In the genomic region with DNA sequence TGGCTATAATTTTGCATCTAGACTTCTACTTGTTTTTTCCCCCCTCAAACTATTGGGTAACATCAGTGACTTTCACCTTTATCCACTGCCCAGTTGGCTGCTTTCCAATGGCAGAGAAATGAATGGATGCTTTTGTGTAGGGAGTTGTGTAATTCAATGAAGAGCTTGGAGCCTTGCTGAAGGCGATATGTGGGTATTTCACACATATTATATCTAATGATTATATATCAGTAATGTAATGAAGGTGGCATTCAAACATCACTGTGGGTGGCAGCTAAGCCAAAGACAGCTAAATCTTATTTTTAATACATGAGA, we compare ENCODE assay signal across 13 cellular contexts.
A peak's percentile ranks its signal among the peaks of the same experiment; 100 is the strongest.
DNase-seq lines count a peak whose midpoint lies in the region; ATAC-seq and TF ChIP-seq lines count a peak whose summit lies in the region.
"Had no signal": no experiment of that assay in that cellular context is flagged by ENCODE, and none has a peak within 500 bp of the region (broad histone marks: within the 10 kb centered on the region; RNA-seq: fewer than 3 reads in every experiment).

No MANE protein-coding gene starts in this region.

- H3K27me3 ChIP-seq in fibroblast of lung (ENCODE audit: control insufficient read depth, insufficient read depth, low read length), result no peaks in the 10 kb centered on the region
- H3K27me3 ChIP-seq: neutrophil had no signal

- H3K36me3 Mint-ChIP-seq in nephron (ENCODE audit: low read depth), result peaks cover 4% of the 10 kb centered on the region
- H3K36me3 Mint-ChIP-seq: CD8-positive, alpha-beta memory T cell had no signal

- H4K20me1 ChIP-seq in fibroblast of lung (ENCODE audit: control insufficient read depth, extremely low read depth, insufficient read depth, low read length), result no peaks in the 10 kb centered on the region

- no peaks in the 10 kb centered on the region for H3K36me3 ChIP-seq in fibroblast of lung (ENCODE audit: control insufficient read depth, insufficient read depth, low read length)
- H3K36me3 ChIP-seq: neutrophil had no signal

- no peaks in the 10 kb centered on the region for H3K9me3 ChIP-seq in fibroblast of lung (ENCODE audit: control insufficient read depth, insufficient read depth, low read depth, low read length)
- H3K9me3 ChIP-seq: neutrophil had no signal

- H3K9ac ChIP-seq in fibroblast of lung (ENCODE audit: insufficient read depth, low read length), result no peak overlapping the region

- no peak overlapping the region for H2AFZ ChIP-seq in fibroblast of lung (ENCODE audit: low read length)

- peaks cover 33% of the 10 kb centered on the region for H3K4me1 Mint-ChIP-seq in nephron
- H3K4me1 Mint-ChIP-seq in stimulated activated naive CD8-positive, alpha-beta T cell treated with anti-CD3 and anti-CD28 coated beads, Interleukin-15, amount 100 ng/mL, for 72 hours, result no peaks in the 10 kb centered on the region
- H3K4me1 Mint-ChIP-seq: CD8-positive, alpha-beta memory T cell had no signal

- no peak overlapping the region for H3K4me2 ChIP-seq in fibroblast of lung (ENCODE audit: extremely low read depth, insufficient read depth, low read length)

- H3K27me3 Mint-ChIP-seq in nephron (ENCODE audit: low read depth), result no peaks in the 10 kb centered on the region
- H3K27me3 Mint-ChIP-seq in stimulated activated naive CD8-positive, alpha-beta T cell treated with anti-CD3 and anti-CD28 coated beads, Interleukin-15, amount 100 ng/mL, for 72 hours, result peaks cover 6% of the 10 kb centered on the region

- TF ChIP-seq CTCF in fibroblast of lung (conservative IDR thresholded peaks at IDR 0.05 in 1 of 2, IDR thresholded peaks at IDR 0.05 in 1 of 2; ENCODE audit: low read depth in 1 of 2, low read length in 2 of 2) (no peak), nephron (IDR thresholded peaks at IDR 0.05; ENCODE audit: unreplicated experiment in 3 of 3) (no peak)

- no peak overlapping the region for H3K4me3 Mint-ChIP-seq in nephron
- no peak overlapping the region for H3K4me3 Mint-ChIP-seq in stimulated activated naive CD8-positive, alpha-beta T cell treated with anti-CD3 and anti-CD28 coated beads, Interleukin-15, amount 100 ng/mL, for 72 hours
- H3K4me3 Mint-ChIP-seq: activated T-helper 1 cell treated with anti-CD3 and anti-CD28 coated beads, Interleukin-12 subunit alpha, Interleukin-12 subunit beta, Interleukin-2, Interleukin-4 antibody, amounts not matched to agents 30 ng/mL and 10 ng/mL and 1 ng/mL, durations not matched to agents 14 hours and 24 hours and 36 hours; CD8-positive, alpha-beta memory T cell; dendritic cell treated with granulocyte-macrophage colony-stimulating factor and Interleukin-4, amounts not matched to agents 40 ng/mL and 50 ng/mL, for 4 days had no signal

- H3K27ac Mint-ChIP-seq in nephron, result peak overlapping the region in 2 of 3 experiments; percentile 1 to 12
- no peak overlapping the region for H3K27ac Mint-ChIP-seq in stimulated activated naive CD8-positive, alpha-beta T cell treated with anti-CD3 and anti-CD28 coated beads, Interleukin-15, amount 100 ng/mL, for 72 hours
- H3K27ac Mint-ChIP-seq: activated T-helper 1 cell treated with anti-CD3 and anti-CD28 coated beads, Interleukin-12 subunit alpha, Interleukin-12 subunit beta, Interleukin-2, Interleukin-4 antibody, amounts not matched to agents 30 ng/mL and 10 ng/mL and 1 ng/mL, durations not matched to agents 14 hours and 24 hours and 36 hours; CD8-positive, alpha-beta memory T cell; dendritic cell treated with granulocyte-macrophage colony-stimulating factor and Interleukin-4, amounts not matched to agents 40 ng/mL and 50 ng/mL, for 4 days had no signal

- peak; percentile 28 for DNase-seq in H4 (ENCODE audit: low spot score)
- peak; percentile 70 for DNase-seq in RPMI7951 (ENCODE audit: low read depth)
- DNase-seq in fibroblast of lung (ENCODE audit: low read depth in 2 of 2), result peak; percentile 64 to 67
- DNase-seq in stimulated activated naive CD8-positive, alpha-beta T cell treated with anti-CD3 and anti-CD28 coated beads, Interleukin-15, amount 100 ng/mL, for 72 hours, result no peak
- DNase-seq: CD8-positive, alpha-beta memory T cell had no signal

- no peaks in the 10 kb centered on the region for H3K79me2 ChIP-seq in fibroblast of lung (ENCODE audit: control insufficient read depth, insufficient read depth, low read length)

- no peak overlapping the region for H3K27ac ChIP-seq in fibroblast of lung (ENCODE audit: insufficient read depth, low read length)
- H3K27ac ChIP-seq: neutrophil, VCaP had no signal

- no peak for ATAC-seq in HG03571 (IDR thresholded peaks at IDR 0.05; ENCODE audit: unreplicated experiment)
- no peak for ATAC-seq in stimulated activated naive CD8-positive, alpha-beta T cell treated with anti-CD3 and anti-CD28 coated beads, Interleukin-15, amount 100 ng/mL, for 72 hours
- ATAC-seq in HG03135 (IDR thresholded peaks at IDR 0.05; ENCODE audit: unreplicated experiment), result no peak
- no peak for ATAC-seq in HG03280 (IDR thresholded peaks at IDR 0.05; ENCODE audit: unreplicated experiment)

- no peak overlapping the region for H3K4me3 ChIP-seq in fibroblast of lung (replicated peaks in 1 of 4; ENCODE audit: control extremely low read depth in 1 of 4, insufficient read depth in 1 of 4, low read depth in 3 of 4, low read length in 4 of 4)

- H3K9me3 Mint-ChIP-seq in nephron, result no peaks in the 10 kb centered on the region
- no peaks in the 10 kb centered on the region for H3K9me3 Mint-ChIP-seq in stimulated activated naive CD8-positive, alpha-beta T cell treated with anti-CD3 and anti-CD28 coated beads, Interleukin-15, amount 100 ng/mL, for 72 hours
- H3K9me3 Mint-ChIP-seq: activated T-helper 1 cell treated with anti-CD3 and anti-CD28 coated beads, Interleukin-12 subunit alpha, Interleukin-12 subunit beta, Interleukin-2, Interleukin-4 antibody, amounts not matched to agents 30 ng/mL and 10 ng/mL and 1 ng/mL, durations not matched to agents 14 hours and 24 hours and 36 hours; dendritic cell treated with granulocyte-macrophage colony-stimulating factor and Interleukin-4, amounts not matched to agents 40 ng/mL and 50 ng/mL, for 4 days had no signal

- peaks cover 2% of the 10 kb centered on the region for H3K4me1 ChIP-seq in fibroblast of lung (ENCODE audit: control insufficient read depth, extremely low read depth, insufficient read depth, low read length)

Comparison
In these comparisons a context has a peak if more than half of its experiments do, and no peak if none do; other contexts are left out.
1. DNase-seq: peak in H4 (single experiment), RPMI7951 (single experiment) and fibroblast of lung (2 of 2); none in stimulated activated naive CD8-positive, alpha-beta T cell treated with anti-CD3 and anti-CD28 coated beads, Interleukin-15, amount 100 ng/mL, for 72 hours (0 of 2).
2. H3K27ac Mint-ChIP-seq: peak in nephron (2 of 3); none in stimulated activated naive CD8-positive, alpha-beta T cell treated with anti-CD3 and anti-CD28 coated beads, Interleukin-15, amount 100 ng/mL, for 72 hours (0 of 2).